2 cellular contexts compared by ENCODE assay signal in the genomic region with DNA sequence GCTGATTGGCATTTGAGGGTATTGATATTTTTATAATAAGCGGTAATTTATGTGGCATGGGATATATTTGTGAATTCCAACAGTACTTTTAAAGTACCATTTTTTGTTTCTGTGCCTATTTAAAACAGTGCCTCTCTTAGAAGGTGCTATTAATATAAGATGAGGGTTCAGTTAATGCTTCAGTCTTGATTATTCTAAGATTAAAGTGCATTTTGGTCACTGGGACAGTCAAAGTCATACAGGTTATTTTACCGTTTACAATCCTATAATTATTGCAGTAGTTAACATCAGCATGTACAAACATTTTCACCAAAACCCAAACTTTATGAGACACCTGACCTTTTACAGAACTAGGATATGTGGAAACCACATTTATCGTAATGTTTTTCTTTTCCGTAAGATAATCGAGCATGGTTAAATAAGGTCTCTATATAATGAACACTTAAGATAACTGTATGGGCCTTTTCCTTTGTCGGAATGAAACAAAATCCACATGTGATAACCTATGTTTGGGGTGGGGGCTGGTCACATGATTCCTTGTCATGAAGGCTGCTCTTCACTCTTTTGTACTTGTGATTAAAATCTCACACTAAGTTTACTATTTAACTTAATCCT.
TF ChIP-seq lines count a peak whose summit lies in the region.

No MANE protein-coding gene starts in this region.

TF ChIP-seq in HepG2, 621 proteins besides CTCF, POLR2A, EP300 and RAD21 (continues in another document):
- TF ChIP-seq, protein P1, sequence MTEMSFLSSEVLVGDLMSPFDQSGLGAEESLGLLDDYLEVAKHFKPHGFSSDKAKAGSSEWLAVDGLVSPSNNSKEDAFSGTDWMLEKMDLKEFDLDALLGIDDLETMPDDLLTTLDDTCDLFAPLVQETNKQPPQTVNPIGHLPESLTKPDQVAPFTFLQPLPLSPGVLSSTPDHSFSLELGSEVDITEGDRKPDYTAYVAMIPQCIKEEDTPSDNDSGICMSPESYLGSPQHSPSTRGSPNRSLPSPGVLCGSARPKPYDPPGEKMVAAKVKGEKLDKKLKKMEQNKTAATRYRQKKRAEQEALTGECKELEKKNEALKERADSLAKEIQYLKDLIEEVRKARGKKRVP (CRISPR knock-in tag; IDR thresholded peaks at IDR 0.05), result no peak
- TF ChIP-seq, protein P2, sequence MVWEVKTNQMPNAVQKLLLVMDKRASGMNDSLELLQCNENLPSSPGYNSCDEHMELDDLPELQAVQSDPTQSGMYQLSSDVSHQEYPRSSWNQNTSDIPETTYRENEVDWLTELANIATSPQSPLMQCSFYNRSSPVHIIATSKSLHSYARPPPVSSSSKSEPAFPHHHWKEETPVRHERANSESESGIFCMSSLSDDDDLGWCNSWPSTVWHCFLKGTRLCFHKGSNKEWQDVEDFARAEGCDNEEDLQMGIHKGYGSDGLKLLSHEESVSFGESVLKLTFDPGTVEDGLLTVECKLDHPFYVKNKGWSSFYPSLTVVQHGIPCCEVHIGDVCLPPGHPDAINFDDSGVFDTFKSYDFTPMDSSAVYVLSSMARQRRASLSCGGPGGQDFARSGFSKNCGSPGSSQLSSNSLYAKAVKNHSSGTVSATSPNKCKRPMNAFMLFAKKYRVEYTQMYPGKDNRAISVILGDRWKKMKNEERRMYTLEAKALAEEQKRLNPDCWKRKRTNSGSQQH (CRISPR knock-in tag; IDR thresholded peaks at IDR 0.05; ENCODE audit: low read depth), result no peak
- TF ChIP-seq ZNF749 (CRISPR knock-in tag; IDR thresholded peaks at IDR 0.05; ENCODE audit: borderline replicate concordance), result no peak
- no peak for TF ChIP-seq MAFF (IDR thresholded peaks at IDR 0.05; ENCODE audit: low read depth, low read length)
- no peak for TF ChIP-seq KDM4B (CRISPR knock-in tag; IDR thresholded peaks at IDR 0.05)
- TF ChIP-seq, protein P3, sequence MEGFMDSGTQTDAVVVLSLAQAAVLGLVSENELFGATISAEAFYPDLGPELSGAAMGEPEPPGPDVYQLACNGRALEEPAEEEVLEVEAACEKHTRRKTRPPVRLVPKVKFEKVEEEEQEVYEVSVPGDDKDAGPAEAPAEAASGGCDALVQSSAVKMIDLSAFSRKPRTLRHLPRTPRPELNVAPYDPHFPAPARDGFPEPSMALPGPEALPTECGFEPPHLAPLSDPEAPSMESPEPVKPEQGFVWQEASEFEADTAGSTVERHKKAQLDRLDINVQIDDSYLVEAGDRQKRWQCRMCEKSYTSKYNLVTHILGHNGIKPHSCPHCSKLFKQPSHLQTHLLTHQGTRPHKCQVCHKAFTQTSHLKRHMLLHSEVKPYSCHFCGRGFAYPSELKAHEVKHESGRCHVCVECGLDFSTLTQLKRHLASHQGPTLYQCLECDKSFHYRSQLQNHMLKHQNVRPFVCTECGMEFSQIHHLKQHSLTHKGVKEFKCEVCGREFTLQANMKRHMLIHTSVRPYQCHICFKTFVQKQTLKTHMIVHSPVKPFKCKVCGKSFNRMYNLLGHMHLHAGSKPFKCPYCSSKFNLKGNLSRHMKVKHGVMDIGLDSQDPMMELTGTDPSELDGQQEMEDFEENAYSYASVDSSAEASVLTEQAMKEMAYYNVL (CRISPR knock-in tag; IDR thresholded peaks at IDR 0.05; ENCODE audit: borderline replicate concordance), result no peak
- TF ChIP-seq, protein P4, sequence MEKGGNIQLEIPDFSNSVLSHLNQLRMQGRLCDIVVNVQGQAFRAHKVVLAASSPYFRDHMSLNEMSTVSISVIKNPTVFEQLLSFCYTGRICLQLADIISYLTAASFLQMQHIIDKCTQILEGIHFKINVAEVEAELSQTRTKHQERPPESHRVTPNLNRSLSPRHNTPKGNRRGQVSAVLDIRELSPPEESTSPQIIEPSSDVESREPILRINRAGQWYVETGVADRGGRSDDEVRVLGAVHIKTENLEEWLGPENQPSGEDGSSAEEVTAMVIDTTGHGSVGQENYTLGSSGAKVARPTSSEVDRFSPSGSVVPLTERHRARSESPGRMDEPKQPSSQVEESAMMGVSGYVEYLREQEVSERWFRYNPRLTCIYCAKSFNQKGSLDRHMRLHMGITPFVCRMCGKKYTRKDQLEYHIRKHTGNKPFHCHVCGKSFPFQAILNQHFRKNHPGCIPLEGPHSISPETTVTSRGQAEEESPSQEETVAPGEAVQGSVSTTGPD (CRISPR knock-in tag; IDR thresholded peaks at IDR 0.05), result no peak
- TF ChIP-seq FOXO1 (CRISPR knock-in tag; IDR thresholded peaks at IDR 0.05), result no peak
- no peak for TF ChIP-seq ERF (CRISPR knock-in tag; IDR thresholded peaks at IDR 0.05)
- TF ChIP-seq, protein P5, sequence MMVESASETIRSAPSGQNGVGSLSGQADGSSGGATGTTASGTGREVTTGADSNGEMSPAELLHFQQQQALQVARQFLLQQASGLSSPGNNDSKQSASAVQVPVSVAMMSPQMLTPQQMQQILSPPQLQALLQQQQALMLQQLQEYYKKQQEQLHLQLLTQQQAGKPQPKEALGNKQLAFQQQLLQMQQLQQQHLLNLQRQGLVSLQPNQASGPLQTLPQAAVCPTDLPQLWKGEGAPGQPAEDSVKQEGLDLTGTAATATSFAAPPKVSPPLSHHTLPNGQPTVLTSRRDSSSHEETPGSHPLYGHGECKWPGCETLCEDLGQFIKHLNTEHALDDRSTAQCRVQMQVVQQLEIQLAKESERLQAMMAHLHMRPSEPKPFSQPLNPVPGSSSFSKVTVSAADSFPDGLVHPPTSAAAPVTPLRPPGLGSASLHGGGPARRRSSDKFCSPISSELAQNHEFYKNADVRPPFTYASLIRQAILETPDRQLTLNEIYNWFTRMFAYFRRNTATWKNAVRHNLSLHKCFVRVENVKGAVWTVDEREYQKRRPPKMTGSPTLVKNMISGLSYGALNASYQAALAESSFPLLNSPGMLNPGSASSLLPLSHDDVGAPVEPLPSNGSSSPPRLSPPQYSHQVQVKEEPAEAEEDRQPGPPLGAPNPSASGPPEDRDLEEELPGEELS (CRISPR knock-in tag; IDR thresholded peaks at IDR 0.05), result no peak
- no peak for TF ChIP-seq SCMH1 (CRISPR knock-in tag; IDR thresholded peaks at IDR 0.05; ENCODE audit: borderline replicate concordance)
- TF ChIP-seq, protein P6, sequence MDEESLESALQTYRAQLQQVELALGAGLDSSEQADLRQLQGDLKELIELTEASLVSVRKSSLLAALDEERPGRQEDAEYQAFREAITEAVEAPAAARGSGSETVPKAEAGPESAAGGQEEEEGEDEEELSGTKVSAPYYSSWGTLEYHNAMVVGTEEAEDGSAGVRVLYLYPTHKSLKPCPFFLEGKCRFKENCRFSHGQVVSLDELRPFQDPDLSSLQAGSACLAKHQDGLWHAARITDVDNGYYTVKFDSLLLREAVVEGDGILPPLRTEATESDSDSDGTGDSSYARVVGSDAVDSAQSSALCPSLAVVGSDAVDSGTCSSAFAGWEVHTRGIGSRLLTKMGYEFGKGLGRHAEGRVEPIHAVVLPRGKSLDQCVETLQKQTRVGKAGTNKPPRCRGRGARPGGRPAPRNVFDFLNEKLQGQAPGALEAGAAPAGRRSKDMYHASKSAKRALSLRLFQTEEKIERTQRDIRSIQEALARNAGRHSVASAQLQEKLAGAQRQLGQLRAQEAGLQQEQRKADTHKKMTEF (CRISPR knock-in tag; IDR thresholded peaks at IDR 0.05), result no peak
- TF ChIP-seq GTF3A (CRISPR knock-in tag; conservative IDR thresholded peaks at IDR 0.05), result no peak
- no peak for TF ChIP-seq ESRRA (CRISPR knock-in tag; IDR thresholded peaks at IDR 0.05; ENCODE audit: low read depth)
- no peak for TF ChIP-seq PHB2 (IDR thresholded peaks at IDR 0.05; ENCODE audit: partially characterized antibody)

TF ChIP-seq in SK-N-SH, 30 proteins besides CTCF, POLR2A, EP300 and RAD21:
- TF ChIP-seq FOXJ3 (CRISPR knock-in tag; IDR thresholded peaks at IDR 0.05), result no peak
- TF ChIP-seq TAF1 (IDR thresholded peaks at IDR 0.05; ENCODE audit: borderline replicate concordance, low read depth, low read length), result no peak
- TF ChIP-seq JUND (IDR thresholded peaks at IDR 0.05), result no peak
- TF ChIP-seq, protein P7, sequence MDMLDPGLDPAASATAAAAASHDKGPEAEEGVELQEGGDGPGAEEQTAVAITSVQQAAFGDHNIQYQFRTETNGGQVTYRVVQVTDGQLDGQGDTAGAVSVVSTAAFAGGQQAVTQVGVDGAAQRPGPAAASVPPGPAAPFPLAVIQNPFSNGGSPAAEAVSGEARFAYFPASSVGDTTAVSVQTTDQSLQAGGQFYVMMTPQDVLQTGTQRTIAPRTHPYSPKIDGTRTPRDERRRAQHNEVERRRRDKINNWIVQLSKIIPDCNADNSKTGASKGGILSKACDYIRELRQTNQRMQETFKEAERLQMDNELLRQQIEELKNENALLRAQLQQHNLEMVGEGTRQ (IDR thresholded peaks at IDR 0.05; ENCODE audit: borderline replicate concordance, low read depth, low read length), result no peak
- TF ChIP-seq NRF1 (IDR thresholded peaks at IDR 0.05; ENCODE audit: low read depth, low read length), result no peak
- no peak for TF ChIP-seq TCF12 (IDR thresholded peaks at IDR 0.05)
- TF ChIP-seq, protein P8, sequence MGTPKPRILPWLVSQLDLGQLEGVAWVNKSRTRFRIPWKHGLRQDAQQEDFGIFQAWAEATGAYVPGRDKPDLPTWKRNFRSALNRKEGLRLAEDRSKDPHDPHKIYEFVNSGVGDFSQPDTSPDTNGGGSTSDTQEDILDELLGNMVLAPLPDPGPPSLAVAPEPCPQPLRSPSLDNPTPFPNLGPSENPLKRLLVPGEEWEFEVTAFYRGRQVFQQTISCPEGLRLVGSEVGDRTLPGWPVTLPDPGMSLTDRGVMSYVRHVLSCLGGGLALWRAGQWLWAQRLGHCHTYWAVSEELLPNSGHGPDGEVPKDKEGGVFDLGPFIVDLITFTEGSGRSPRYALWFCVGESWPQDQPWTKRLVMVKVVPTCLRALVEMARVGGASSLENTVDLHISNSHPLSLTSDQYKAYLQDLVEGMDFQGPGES (IDR thresholded peaks at IDR 0.05; ENCODE audit: low read depth, low read length), result no peak
- no peak for TF ChIP-seq YY1 (IDR thresholded peaks at IDR 0.05; ENCODE audit: low read depth)
- TF ChIP-seq, protein P9, sequence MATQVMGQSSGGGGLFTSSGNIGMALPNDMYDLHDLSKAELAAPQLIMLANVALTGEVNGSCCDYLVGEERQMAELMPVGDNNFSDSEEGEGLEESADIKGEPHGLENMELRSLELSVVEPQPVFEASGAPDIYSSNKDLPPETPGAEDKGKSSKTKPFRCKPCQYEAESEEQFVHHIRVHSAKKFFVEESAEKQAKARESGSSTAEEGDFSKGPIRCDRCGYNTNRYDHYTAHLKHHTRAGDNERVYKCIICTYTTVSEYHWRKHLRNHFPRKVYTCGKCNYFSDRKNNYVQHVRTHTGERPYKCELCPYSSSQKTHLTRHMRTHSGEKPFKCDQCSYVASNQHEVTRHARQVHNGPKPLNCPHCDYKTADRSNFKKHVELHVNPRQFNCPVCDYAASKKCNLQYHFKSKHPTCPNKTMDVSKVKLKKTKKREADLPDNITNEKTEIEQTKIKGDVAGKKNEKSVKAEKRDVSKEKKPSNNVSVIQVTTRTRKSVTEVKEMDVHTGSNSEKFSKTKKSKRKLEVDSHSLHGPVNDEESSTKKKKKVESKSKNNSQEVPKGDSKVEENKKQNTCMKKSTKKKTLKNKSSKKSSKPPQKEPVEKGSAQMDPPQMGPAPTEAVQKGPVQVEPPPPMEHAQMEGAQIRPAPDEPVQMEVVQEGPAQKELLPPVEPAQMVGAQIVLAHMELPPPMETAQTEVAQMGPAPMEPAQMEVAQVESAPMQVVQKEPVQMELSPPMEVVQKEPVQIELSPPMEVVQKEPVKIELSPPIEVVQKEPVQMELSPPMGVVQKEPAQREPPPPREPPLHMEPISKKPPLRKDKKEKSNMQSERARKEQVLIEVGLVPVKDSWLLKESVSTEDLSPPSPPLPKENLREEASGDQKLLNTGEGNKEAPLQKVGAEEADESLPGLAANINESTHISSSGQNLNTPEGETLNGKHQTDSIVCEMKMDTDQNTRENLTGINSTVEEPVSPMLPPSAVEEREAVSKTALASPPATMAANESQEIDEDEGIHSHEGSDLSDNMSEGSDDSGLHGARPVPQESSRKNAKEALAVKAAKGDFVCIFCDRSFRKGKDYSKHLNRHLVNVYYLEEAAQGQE (IDR thresholded peaks at IDR 0.05; ENCODE audit: low read depth, low read length), result no peak
- TF ChIP-seq, protein P10, sequence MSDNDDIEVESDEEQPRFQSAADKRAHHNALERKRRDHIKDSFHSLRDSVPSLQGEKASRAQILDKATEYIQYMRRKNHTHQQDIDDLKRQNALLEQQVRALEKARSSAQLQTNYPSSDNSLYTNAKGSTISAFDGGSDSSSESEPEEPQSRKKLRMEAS (IDR thresholded peaks at IDR 0.05; ENCODE audit: low read depth), result no peak
- TF ChIP-seq SIN3A (IDR thresholded peaks at IDR 0.05; ENCODE audit: borderline replicate concordance, low read depth, low read length), result no peak
- TF ChIP-seq EZH2phosphoT487 (IDR thresholded peaks at IDR 0.05; ENCODE audit: borderline replicate concordance, low read depth), result no peak
- no peak for TF ChIP-seq POLR2AphosphoS5 (IDR thresholded peaks at IDR 0.05; ENCODE audit: low read depth, low read length)
- TF ChIP-seq, protein P11, sequence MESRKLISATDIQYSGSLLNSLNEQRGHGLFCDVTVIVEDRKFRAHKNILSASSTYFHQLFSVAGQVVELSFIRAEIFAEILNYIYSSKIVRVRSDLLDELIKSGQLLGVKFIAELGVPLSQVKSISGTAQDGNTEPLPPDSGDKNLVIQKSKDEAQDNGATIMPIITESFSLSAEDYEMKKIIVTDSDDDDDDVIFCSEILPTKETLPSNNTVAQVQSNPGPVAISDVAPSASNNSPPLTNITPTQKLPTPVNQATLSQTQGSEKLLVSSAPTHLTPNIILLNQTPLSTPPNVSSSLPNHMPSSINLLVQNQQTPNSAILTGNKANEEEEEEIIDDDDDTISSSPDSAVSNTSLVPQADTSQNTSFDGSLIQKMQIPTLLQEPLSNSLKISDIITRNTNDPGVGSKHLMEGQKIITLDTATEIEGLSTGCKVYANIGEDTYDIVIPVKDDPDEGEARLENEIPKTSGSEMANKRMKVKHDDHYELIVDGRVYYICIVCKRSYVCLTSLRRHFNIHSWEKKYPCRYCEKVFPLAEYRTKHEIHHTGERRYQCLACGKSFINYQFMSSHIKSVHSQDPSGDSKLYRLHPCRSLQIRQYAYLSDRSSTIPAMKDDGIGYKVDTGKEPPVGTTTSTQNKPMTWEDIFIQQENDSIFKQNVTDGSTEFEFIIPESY (IDR thresholded peaks at IDR 0.05; ENCODE audit: borderline replicate concordance, low read depth), result no peak
- TF ChIP-seq GABPA (IDR thresholded peaks at IDR 0.05; ENCODE audit: low read depth), result no peak
- TF ChIP-seq GATA2 (CRISPR knock-in tag; IDR thresholded peaks at IDR 0.05), result no peak
- no peak for TF ChIP-seq TEAD4 (IDR thresholded peaks at IDR 0.05; ENCODE audit: borderline replicate concordance, insufficient read depth)
- TF ChIP-seq RFX5 (IDR thresholded peaks at IDR 0.05; ENCODE audit: low read length), result no peak
- TF ChIP-seq, protein P12, sequence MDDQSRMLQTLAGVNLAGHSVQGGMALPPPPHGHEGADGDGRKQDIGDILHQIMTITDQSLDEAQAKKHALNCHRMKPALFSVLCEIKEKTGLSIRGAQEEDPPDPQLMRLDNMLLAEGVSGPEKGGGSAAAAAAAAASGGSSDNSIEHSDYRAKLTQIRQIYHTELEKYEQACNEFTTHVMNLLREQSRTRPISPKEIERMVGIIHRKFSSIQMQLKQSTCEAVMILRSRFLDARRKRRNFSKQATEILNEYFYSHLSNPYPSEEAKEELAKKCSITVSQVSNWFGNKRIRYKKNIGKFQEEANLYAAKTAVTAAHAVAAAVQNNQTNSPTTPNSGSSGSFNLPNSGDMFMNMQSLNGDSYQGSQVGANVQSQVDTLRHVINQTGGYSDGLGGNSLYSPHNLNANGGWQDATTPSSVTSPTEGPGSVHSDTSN (IDR thresholded peaks at IDR 0.05), result no peak
